1 cellular context compared by ENCODE assay signal in the genomic region with DNA sequence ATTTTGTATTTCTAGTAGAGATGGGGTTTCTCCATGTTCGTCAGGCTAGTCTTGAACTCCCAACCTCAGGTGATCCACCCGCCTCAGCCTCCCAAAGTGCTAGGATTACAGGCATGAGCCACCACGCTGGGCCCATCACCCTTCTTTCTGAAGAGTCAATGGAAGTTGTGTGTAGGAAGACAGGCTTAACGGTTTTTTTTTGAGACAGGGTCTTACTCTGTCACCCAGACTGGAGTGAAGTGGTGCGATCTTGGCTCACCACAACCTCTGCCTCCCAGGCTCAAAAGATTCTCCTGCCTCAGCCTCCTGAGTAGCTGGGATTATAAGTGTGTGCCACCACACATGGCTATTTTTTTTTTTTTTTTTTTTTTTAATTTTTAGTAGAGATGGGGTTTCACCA.
TF ChIP-seq lines count a peak whose summit lies in the region.

No MANE protein-coding gene starts in this region.

TF ChIP-seq in HEK293, 187 proteins besides CTCF, POLR2A, EP300 and RAD21:
- TF ChIP-seq, protein P1, sequence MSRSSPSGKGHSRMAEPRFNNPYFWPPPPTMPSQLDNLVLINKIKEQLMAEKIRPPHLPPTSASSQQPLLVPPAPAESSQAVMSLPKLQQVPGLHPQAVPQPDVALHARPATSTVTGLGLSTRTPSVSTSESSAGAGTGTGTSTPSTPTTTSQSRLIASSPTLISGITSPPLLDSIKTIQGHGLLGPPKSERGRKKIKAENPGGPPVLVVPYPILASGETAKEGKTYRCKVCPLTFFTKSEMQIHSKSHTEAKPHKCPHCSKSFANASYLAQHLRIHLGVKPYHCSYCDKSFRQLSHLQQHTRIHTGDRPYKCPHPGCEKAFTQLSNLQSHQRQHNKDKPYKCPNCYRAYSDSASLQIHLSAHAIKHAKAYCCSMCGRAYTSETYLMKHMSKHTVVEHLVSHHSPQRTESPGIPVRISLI (tag by site-specific recombination; IDR thresholded peaks at IDR 0.05): peak; percentile 90
- TF ChIP-seq, protein P2, sequence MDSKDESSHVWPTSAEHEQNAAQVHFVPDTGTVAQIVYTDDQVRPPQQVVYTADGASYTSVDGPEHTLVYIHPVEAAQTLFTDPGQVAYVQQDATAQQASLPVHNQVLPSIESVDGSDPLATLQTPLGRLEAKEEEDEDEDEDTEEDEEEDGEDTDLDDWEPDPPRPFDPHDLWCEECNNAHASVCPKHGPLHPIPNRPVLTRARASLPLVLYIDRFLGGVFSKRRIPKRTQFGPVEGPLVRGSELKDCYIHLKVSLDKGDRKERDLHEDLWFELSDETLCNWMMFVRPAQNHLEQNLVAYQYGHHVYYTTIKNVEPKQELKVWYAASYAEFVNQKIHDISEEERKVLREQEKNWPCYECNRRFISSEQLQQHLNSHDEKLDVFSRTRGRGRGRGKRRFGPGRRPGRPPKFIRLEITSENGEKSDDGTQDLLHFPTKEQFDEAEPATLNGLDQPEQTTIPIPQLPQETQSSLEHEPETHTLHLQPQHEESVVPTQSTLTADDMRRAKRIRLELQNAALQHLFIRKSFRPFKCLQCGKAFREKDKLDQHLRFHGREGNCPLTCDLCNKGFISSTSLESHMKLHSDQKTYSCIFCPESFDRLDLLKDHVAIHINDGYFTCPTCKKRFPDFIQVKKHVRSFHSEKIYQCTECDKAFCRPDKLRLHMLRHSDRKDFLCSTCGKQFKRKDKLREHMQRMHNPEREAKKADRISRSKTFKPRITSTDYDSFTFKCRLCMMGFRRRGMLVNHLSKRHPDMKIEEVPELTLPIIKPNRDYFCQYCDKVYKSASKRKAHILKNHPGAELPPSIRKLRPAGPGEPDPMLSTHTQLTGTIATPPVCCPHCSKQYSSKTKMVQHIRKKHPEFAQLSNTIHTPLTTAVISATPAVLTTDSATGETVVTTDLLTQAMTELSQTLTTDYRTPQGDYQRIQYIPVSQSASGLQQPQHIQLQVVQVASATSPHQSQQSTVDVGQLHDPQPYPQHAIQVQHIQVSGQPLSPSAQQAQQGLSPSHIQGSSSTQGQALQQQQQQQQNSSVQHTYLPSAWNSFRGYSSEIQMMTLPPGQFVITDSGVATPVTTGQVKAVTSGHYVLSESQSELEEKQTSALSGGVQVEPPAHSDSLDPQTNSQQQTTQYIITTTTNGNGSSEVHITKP (tag by site-specific recombination; IDR thresholded peaks at IDR 0.05): peak; percentile 9; the same call in 1 of the 2 replicates
